In the genomic region with DNA sequence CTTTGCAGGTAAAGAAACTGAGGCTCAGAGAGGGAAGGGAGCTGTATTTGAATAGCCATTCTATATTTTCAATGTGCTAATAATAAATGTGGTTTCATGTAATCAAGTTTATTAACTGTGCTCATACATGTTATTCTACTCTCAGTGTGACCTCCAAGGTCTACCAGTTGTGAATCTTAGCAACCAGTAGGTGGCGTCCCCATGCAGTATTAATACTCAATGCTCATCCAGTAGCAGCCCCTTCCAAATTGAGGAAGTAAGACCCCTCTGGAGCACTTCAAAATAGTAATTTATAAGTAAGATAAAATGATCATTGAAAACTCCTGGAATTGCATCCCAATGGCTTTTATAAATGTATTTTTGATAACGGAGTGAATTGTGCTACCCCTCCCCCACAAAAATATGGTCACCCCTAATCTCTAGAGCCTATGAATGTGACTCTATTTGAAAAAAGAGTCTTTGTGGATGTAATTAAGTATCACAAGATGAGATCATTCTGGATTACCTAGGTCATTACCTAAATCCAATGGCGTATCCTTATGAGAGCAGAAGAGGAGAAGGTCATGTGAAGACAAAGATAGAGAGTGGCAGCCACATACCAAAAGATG, we compare ENCODE assay signal across 8 cellular contexts. TPM values are rescaled to one million over a fixed set of nuclear protein-coding genes. Genes with fewer than 3 reads are reported as not detected.
DNase-seq lines count a peak whose midpoint lies in the region; ATAC-seq and TF ChIP-seq lines count a peak whose summit lies in the region.

No MANE protein-coding gene starts in this region.

- no peaks in the 10 kb centered on the region for H3K27me3 ChIP-seq in GM06990 (replicated peaks; ENCODE audit: control insufficient read depth, insufficient read depth, low read length)
- H3K27me3 ChIP-seq in HCT116 (ENCODE audit: insufficient read depth, low read length), result no peaks in the 10 kb centered on the region
- H3K27me3 ChIP-seq in MM.1S (replicated peaks; ENCODE audit: insufficient read depth, low read length), result no peaks in the 10 kb centered on the region
- no peaks in the 10 kb centered on the region for H3K27me3 ChIP-seq in foreskin keratinocyte
- no peaks in the 10 kb centered on the region for H3K27me3 ChIP-seq in smooth muscle cell (ENCODE audit: low read depth)

- H2AFZ ChIP-seq in HCT116 (ENCODE audit: low read depth, low read length, poor library complexity, severe bottlenecking), result no peak overlapping the region
- H2AFZ ChIP-seq in MM.1S (ENCODE audit: low read length), result no peak overlapping the region
- no peak overlapping the region for H2AFZ ChIP-seq in smooth muscle cell (ENCODE audit: low read depth)

- no peak overlapping the region for H3K27ac Mint-ChIP-seq in activated B cell treated with CpG ODN at 0.5 μM for 24 hours

- H3K27ac ChIP-seq in 22Rv1, result no peak overlapping the region
- no peak overlapping the region for H3K27ac ChIP-seq in HCT116 (ENCODE audit: low read depth, low read length)
- H3K27ac ChIP-seq in MM.1S (ENCODE audit: low read length), result no peak overlapping the region
- H3K27ac ChIP-seq in foreskin keratinocyte, result no peak overlapping the region
- H3K27ac ChIP-seq in smooth muscle cell (ENCODE audit: low read depth), result no peak overlapping the region

- H3K4me3 ChIP-seq in GM06990 (replicated peaks; ENCODE audit: low read depth, low read length) (no peak overlapping the region), HCT116 (replicated peaks in 1 of 2; ENCODE audit: low read depth in 1 of 2, low read length in 2 of 2) (no peak overlapping the region), MM.1S (ENCODE audit: low read length) (no peak overlapping the region), smooth muscle cell (no peak overlapping the region)

- H3K9me3 ChIP-seq in HCT116 (ENCODE audit: control insufficient read depth in 1 of 2, insufficient read depth in 1 of 2, low read depth in 1 of 2, low read length in 2 of 2), result no peaks in the 10 kb centered on the region
- no peaks in the 10 kb centered on the region for H3K9me3 ChIP-seq in MM.1S (replicated peaks; ENCODE audit: insufficient read depth, low read length)
- no peaks in the 10 kb centered on the region for H3K9me3 ChIP-seq in smooth muscle cell (replicated peaks; ENCODE audit: low read depth)

- ATAC-seq in HCT116 (peak; percentile 92), activated B cell treated with CpG ODN at 0.5 μM for 24 hours (ENCODE audit: low read depth) (peak; percentile 82), foreskin keratinocyte (peak; percentile 78)

- no peaks in the 10 kb centered on the region for H3F3A ChIP-seq in MM.1S (ENCODE audit: insufficient read depth, low read length)
- no peaks in the 10 kb centered on the region for H3F3A ChIP-seq in smooth muscle cell (ENCODE audit: low read depth)

- H3K9me2 ChIP-seq in HCT116 (ENCODE audit: insufficient read depth), result no peaks in the 10 kb centered on the region
- no peaks in the 10 kb centered on the region for H3K9me2 ChIP-seq in MM.1S (replicated peaks; ENCODE audit: insufficient read depth, low read length)

- H3K9me3 Mint-ChIP-seq in activated B cell treated with CpG ODN at 0.5 μM for 24 hours, result no peaks in the 10 kb centered on the region

- peaks cover 9% of the 10 kb centered on the region for H3K36me3 Mint-ChIP-seq in activated B cell treated with CpG ODN at 0.5 μM for 24 hours (ENCODE audit: low read depth)

- H3K4me1 ChIP-seq in HCT116 (ENCODE audit: control insufficient read depth in 1 of 2, insufficient read depth in 2 of 2, low read length in 2 of 2) (peaks cover 0 to 2% of the 10 kb centered on the region in 2 experiments; a peak in 1 of 4 replicates), MM.1S (ENCODE audit: low read length) (no peaks in the 10 kb centered on the region), foreskin keratinocyte (no peaks in the 10 kb centered on the region), smooth muscle cell (ENCODE audit: low read depth) (no peaks in the 10 kb centered on the region)

- H4K20me1 ChIP-seq in HCT116 (ENCODE audit: insufficient read depth), result no peaks in the 10 kb centered on the region
- no peaks in the 10 kb centered on the region for H4K20me1 ChIP-seq in MM.1S (ENCODE audit: insufficient read depth, low read length)
- no peaks in the 10 kb centered on the region for H4K20me1 ChIP-seq in smooth muscle cell (ENCODE audit: low read depth)

- DNase-seq in GM06990 (ENCODE audit: extremely low read depth, insufficient read length) (no peak), HCT116 (ENCODE audit: low read depth, low spot score) (peak; percentile 32), MM.1S (peak; percentile 47), activated B cell treated with CpG ODN at 0.5 μM for 24 hours (no peak), foreskin keratinocyte (no peak), smooth muscle cell (lab: John Stamatoyannopoulos, UW; ENCODE audit: unreplicated experiment) (no peak), epidermal melanocyte (ENCODE audit: insufficient read length, low spot score) (no peak)

- POLR2A ChIA-PET in HCT116 (lab: Charles Lee), result no interaction called here
- POLR2A ChIA-PET in activated B cell treated with CpG ODN at 0.5 μM for 24 hours (lab: Charles Lee), result no interaction called here

- H3K27me3 Mint-ChIP-seq in activated B cell treated with CpG ODN at 0.5 μM for 24 hours, result no peaks in the 10 kb centered on the region

- CTCF ChIA-PET in HCT116 (lab: Charles Lee) (interaction anchor here (1.0 to 1.6 kb wide), 3 partner anchors 132 to 187 kb away, joined by 3 to 11 read pairs (median 6); a partner anchor contains a TSS), activated B cell treated with CpG ODN at 0.5 μM for 24 hours (lab: Charles Lee) (interaction anchor here (1.0 to 1.9 kb wide), 3 partner anchors 19 to 186 kb away, joined by 3 to 9 read pairs (median 5); a partner anchor contains a TSS)

- H3K9ac ChIP-seq in HCT116 (ENCODE audit: low read length), result no peak overlapping the region
- H3K9ac ChIP-seq in MM.1S (ENCODE audit: low read length), result no peak overlapping the region
- no peak overlapping the region for H3K9ac ChIP-seq in smooth muscle cell (ENCODE audit: low read depth)

- no TSS peak for BruUV-seq in HCT116 (replicated peaks; lab: Mats Ljungman, UMichigan)

- no peaks in the 10 kb centered on the region for H3K36me3 ChIP-seq in GM06990 (ENCODE audit: control insufficient read depth, insufficient read depth, low read length)
- H3K36me3 ChIP-seq in HCT116 (ENCODE audit: control insufficient read depth in 1 of 2, insufficient read depth in 2 of 2, low read length in 2 of 2), result no peaks in the 10 kb centered on the region
- H3K36me3 ChIP-seq in MM.1S (replicated peaks; ENCODE audit: insufficient read depth, low read length), result no peaks in the 10 kb centered on the region
- H3K36me3 ChIP-seq in smooth muscle cell (ENCODE audit: low read depth), result no peaks in the 10 kb centered on the region

- H3K4me1 Mint-ChIP-seq in activated B cell treated with CpG ODN at 0.5 μM for 24 hours, result no peaks in the 10 kb centered on the region

- no peak for TF ChIP-seq POLR2A in HCT116 (IDR thresholded peaks at IDR 0.05; ENCODE audit: borderline replicate concordance, extremely low read depth, insufficient read depth, insufficient read length)

- intact Hi-C loops in HCT116 (cut with micrococcal nuclease) (loop anchor here (1.0 kb wide), 1 partner anchor 187 kb away; no protein-coding TSS in a partner anchor), activated B cell treated with CpG ODN at 0.5 μM for 24 hours (cut with micrococcal nuclease) (loop anchor here (1.0 kb wide), 3 partner anchors 61 to 187 kb away; a partner anchor contains a TSS)

- H3K4me2 ChIP-seq in HCT116 (ENCODE audit: low read length) (no peak overlapping the region), MM.1S (ENCODE audit: low read depth, low read length) (no peak overlapping the region), smooth muscle cell (no peak overlapping the region)

- TF ChIP-seq CTCF in 22Rv1 (IDR thresholded peaks at IDR 0.05) (peak; percentile 83), GM06990 (IDR thresholded peaks at IDR 0.05; ENCODE audit: insufficient read depth, low read length, poor library complexity, severe bottlenecking) (peak; percentile 72), HCT116 (IDR thresholded peaks at IDR 0.05 in 2 of 3, conservative IDR thresholded peaks at IDR 0.05 in 1 of 3; ENCODE audit: borderline replicate concordance in 1 of 3, insufficient read depth in 1 of 3, low read depth in 2 of 3, low read length in 2 of 3) (peak; percentile 60 to 84 (median 76); a peak in 5 of 6 replicates), MM.1S (IDR thresholded peaks at IDR 0.05; ENCODE audit: low read length) (peak; percentile 74), activated B cell treated with CpG ODN at 0.5 μM for 24 hours (IDR thresholded peaks at IDR 0.05) (no peak), foreskin keratinocyte (conservative IDR thresholded peaks at IDR 0.05) (peak; percentile 77), smooth muscle cell (IDR thresholded peaks at IDR 0.05; ENCODE audit: borderline replicate concordance, insufficient read depth, poor library complexity, severe bottlenecking) (peak; percentile 74)

- no peak overlapping the region for H3K4me3 Mint-ChIP-seq in activated B cell treated with CpG ODN at 0.5 μM for 24 hours

- 59% methylated on average over 3 of the region's 3 CpGs for WGBS in smooth muscle cell (ENCODE audit: low lambda C conversion rate)

- RAD21 ChIA-PET in HCT116 (lab: Charles Lee; ENCODE audit: low non-redundant PET in 1 of 2, low total read pairs in 2 of 2, uncharacterized antibody in 2 of 2, unreplicated experiment in 2 of 2), result interaction anchor here in 1 of 2 experiments (0.6 kb wide), 1 partner anchor 14 kb away, joined by 3 read pairs; no protein-coding TSS in a partner anchor

- H3K79me2 ChIP-seq in HCT116 (ENCODE audit: insufficient read depth, low read length) (no peaks in the 10 kb centered on the region), MM.1S (ENCODE audit: low read length) (no peaks in the 10 kb centered on the region), smooth muscle cell (ENCODE audit: low read depth) (no peaks in the 10 kb centered on the region)

- TF ChIP-seq RAD21 in HCT116 (IDR thresholded peaks at IDR 0.05; ENCODE audit: low read depth), result peak; percentile 60

TF ChIP-seq in HCT116, 20 proteins besides CTCF, POLR2A, EP300 and RAD21 (continues in another document):
- TF ChIP-seq CBX3 (IDR thresholded peaks at IDR 0.05; ENCODE audit: low read depth) (no peak), ZNF274 (IDR thresholded peaks at IDR 0.05; ENCODE audit: low read depth, low read length) (no peak), ZFX (IDR thresholded peaks at IDR 0.05) (no peak), CEBPB (IDR thresholded peaks at IDR 0.05; ENCODE audit: low read depth) (no peak)

RNA-seq across cellular contexts. Expression of a gene that starts 20.4 kb away (rescaled TPM):
- total RNA-seq in HCT116 (2021; ENCODE audit: unreplicated experiment) (10.6 TPM), activated B cell treated with CpG ODN at 0.5 μM for 24 hours (9.9 and 12.4 TPM in 2 replicates), foreskin keratinocyte (5.5 and 5.6 TPM in 2 replicates), smooth muscle cell (7.7 and 8.4 TPM in 2 replicates)
- 3.7 and 6.6 TPM in 2 replicates for polyA plus RNA-seq in HCT116 (2012)
- polyA plus RNA-seq in foreskin keratinocyte (1.6 and 1.9 TPM in 2 replicates), smooth muscle cell (1.6 and 4.2 TPM in 2 replicates)

RNA-seq across cellular contexts. Expression of a gene that starts 53.2 kb away (rescaled TPM):
- total RNA-seq in HCT116 (2021; ENCODE audit: unreplicated experiment) (19.3 TPM), activated B cell treated with CpG ODN at 0.5 μM for 24 hours (14.8 and 14.9 TPM in 2 replicates), foreskin keratinocyte (27.6 and 33.3 TPM in 2 replicates), smooth muscle cell (21.6 and 29.2 TPM in 2 replicates)
- 3.7 and 5.4 TPM in 2 replicates for polyA plus RNA-seq in HCT116 (2012)
- polyA plus RNA-seq in foreskin keratinocyte (9.9 and 12.7 TPM in 2 replicates), smooth muscle cell (9.6 and 10.8 TPM in 2 replicates)

Comparison
In these comparisons a context has a peak if more than half of its experiments do, and no peak if none do; other contexts are left out.
1. DNase-seq: peak in HCT116 (single experiment) and MM.1S (single experiment); none in GM06990 (single experiment), activated B cell treated with CpG ODN at 0.5 μM for 24 hours (single experiment), foreskin keratinocyte (0 of 2), smooth muscle cell (single experiment) and epidermal melanocyte (single experiment).
2. Peak in every context shown above with its lines, with median percentiles within 50 percentile points of each other: ATAC-seq.